9 cellular contexts compared by ENCODE assay signal in the genomic region with DNA sequence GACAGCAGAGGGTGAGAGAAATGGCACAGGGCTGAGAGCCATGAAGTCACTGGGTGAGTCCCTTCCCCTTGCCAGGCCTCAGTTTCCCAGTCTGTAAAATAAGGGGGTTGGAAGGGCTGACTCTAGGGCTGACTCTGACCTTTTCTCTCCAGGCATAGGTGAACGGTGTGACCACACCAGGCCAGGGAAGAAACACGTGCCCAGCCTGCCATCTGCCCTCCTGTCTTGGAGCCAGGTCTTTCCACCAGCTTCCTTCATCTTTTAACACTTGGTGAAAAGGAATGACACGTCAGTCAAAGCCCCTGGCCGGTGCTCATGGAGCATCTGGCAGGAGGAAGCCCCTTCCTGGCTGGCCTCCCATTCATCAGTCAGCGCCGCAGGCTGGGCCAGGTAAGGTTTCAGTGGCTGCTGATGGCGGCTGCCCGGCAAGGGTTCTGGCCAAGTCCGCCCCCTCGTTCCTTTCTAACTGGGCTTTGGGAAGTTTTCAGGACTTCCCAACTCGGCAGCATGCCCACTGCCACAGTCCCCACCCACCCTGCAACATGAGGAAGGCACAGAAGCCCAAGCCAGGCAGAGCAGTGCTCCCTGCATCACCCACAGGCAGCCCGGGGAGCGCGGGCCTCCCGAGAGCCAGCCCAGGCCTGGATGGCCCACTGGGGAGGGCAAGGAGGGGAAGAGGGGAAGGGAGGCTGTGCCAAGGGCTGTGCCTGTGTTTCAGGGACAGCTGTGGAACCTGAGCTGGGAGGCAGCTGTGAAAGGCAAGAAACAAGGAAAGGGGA.
A peak's percentile ranks its signal among the peaks of the same experiment; 100 is the strongest.
DNase-seq lines count a peak whose midpoint lies in the region; ATAC-seq, FAIRE-seq and TF ChIP-seq lines count a peak whose summit lies in the region.
"Had no signal": no experiment of that assay in that cellular context is flagged by ENCODE, and none has a peak within 500 bp of the region (broad histone marks: within the 10 kb centered on the region; RNA-seq: fewer than 3 reads in every experiment).

No MANE protein-coding gene starts in this region.

- no peak for TF ChIP-seq CTCF in H1 (IDR thresholded peaks at IDR 0.05; ENCODE audit: control extremely low read depth in 1 of 3, insufficient read depth in 1 of 3, low read depth in 1 of 3, low read length in 3 of 3)

- no peak for TF ChIP-seq RAD21 in H1 (IDR thresholded peaks at IDR 0.05 in 1 of 2, conservative IDR thresholded peaks at IDR 0.05 in 1 of 2; ENCODE audit: low read depth in 2 of 2, low read length in 2 of 2)

- WGBS in H1 (ENCODE audit: extremely low coverage in 1 of 2, insufficient coverage in 1 of 2, insufficient read length in 1 of 2, insufficient replicate concordance in 2 of 2, low coverage in 1 of 2, low lambda C conversion rate in 2 of 2, missing lambda C conversion rate in 1 of 2), 2 experiments: 85% methylated on average over 13 of the region's 15 CpGs; no CpG with 5 or more reads in 1 of the 2 experiments

- peak overlapping the region; percentile 50 for H2BK120ac ChIP-seq in H1 (replicated peaks; ENCODE audit: low read depth, low read length)

- no peak for TF ChIP-seq EP300 in H1 (IDR thresholded peaks at IDR 0.05; ENCODE audit: borderline replicate concordance in 1 of 2, low read depth in 2 of 2, low read length in 2 of 2)

- H2AFZ ChIP-seq in H1 (ENCODE audit: low read length): peak overlapping the region; percentile 70

- no peak for FAIRE-seq in H1 (lab: Jason Lieb, UNC)
- no peak for FAIRE-seq in urothelium cell line (lab: Jason Lieb, UNC)
- no peak for FAIRE-seq in GM12891 (lab: Jason Lieb, UNC)

- H2BK20ac ChIP-seq in H1 (ENCODE audit: low read length): no peak overlapping the region; the same call in 1 of the 2 replicates

- no peaks in the 10 kb centered on the region for H3K79me1 ChIP-seq in H1 (ENCODE audit: low read depth, low read length)

- H4K91ac ChIP-seq in H1 (replicated peaks; ENCODE audit: insufficient read length, low read length): peak overlapping the region; percentile 48

- no peak for ATAC-seq in GM18868 (IDR thresholded peaks at IDR 0.05; ENCODE audit: unreplicated experiment)

- CTCF ChIA-PET in H1 (lab: Charles Lee; ENCODE audit: partially characterized antibody): interaction anchor here (0.8 to 2.2 kb wide), 5 partner anchors 13 to 138 kb away, joined by 3 to 8 read pairs (median 4); no protein-coding TSS in a partner anchor

- no peak overlapping the region for H3K56ac ChIP-seq in H1 (replicated peaks; ENCODE audit: insufficient read length, low read depth, low read length)

- no peak overlapping the region for H3K4me2 ChIP-seq in H1 (ENCODE audit: insufficient read depth in 1 of 2, low read depth in 2 of 2, low read length in 2 of 2)

- no peak overlapping the region for H3K23ac ChIP-seq in H1 (ENCODE audit: insufficient read length)

- H3K23me2 ChIP-seq in H1 (ENCODE audit: low read depth, low read length): no peaks in the 10 kb centered on the region

- H3K14ac ChIP-seq in H1 (ENCODE audit: insufficient read length): no peak overlapping the region

- no peak overlapping the region for H3K9ac ChIP-seq in H1 (replicated peaks in 1 of 4; ENCODE audit: extremely low read depth in 1 of 4, low read depth in 3 of 4, low read length in 3 of 4)

- POLR2A ChIA-PET in H1 (lab: Charles Lee; ENCODE audit: partially characterized antibody): interaction anchor here (0.8 to 1.3 kb wide), 4 partner anchors 8 to 20 kb away, joined by 4 to 5 read pairs (median 4); no protein-coding TSS in a partner anchor

- DNase-seq in activated effector memory CD4-positive, alpha-beta T cell treated with anti-CD3 and anti-CD28 coated beads, Interleukin-2, amount 50 U/mL, for 16 hours: peak; percentile 50
- no peak for DNase-seq in activated effector memory CD4-positive, alpha-beta T cell treated with Interleukin-2 at 50 U/mL for 16 hours
- no peak for DNase-seq in H1 (ENCODE audit: low read depth in 1 of 2, low spot score in 2 of 2)
- peak; percentile 88 for DNase-seq in mesenteric fat pad (ENCODE audit: low spot score)
- DNase-seq in urothelium cell line (ENCODE audit: low spot score): peak; percentile 73
- DNase-seq in Kasumi-1 (lab: John Stamatoyannopoulos, UW): no peak
- DNase-seq in GM12891 (ENCODE audit: insufficient read length, low spot score): no peak
- DNase-seq: activated naive CD4-positive, alpha-beta T cell had no signal

- no peaks in the 10 kb centered on the region for H4K20me1 ChIP-seq in H1 (replicated peaks in 1 of 2; ENCODE audit: control insufficient read depth in 1 of 2, insufficient read depth in 2 of 2, low read length in 2 of 2)

- peak overlapping the region; percentile 63; the same call in 1 of the 2 replicates for H2BK5ac ChIP-seq in H1 (ENCODE audit: low read depth, low read length)

- H2AK5ac ChIP-seq in H1 (ENCODE audit: low read depth, low read length): no peak overlapping the region

- TF ChIP-seq POLR2A in H1 (IDR thresholded peaks at IDR 0.05; ENCODE audit: control extremely low read depth in 1 of 2, low read depth in 2 of 2, low read length in 2 of 2): no peak
- TF ChIP-seq POLR2A in GM12891 (IDR thresholded peaks at IDR 0.05; ENCODE audit: low read depth, low read length): no peak

- peak overlapping the region; percentile 77 for H2BK12ac ChIP-seq in H1 (ENCODE audit: low read depth, low read length)

- no peak overlapping the region for H3K4me3 ChIP-seq in H1 (ENCODE audit: extremely low read depth in 1 of 4, insufficient read depth in 2 of 4, low read depth in 3 of 4, low read length in 4 of 4)

- H3K79me2 ChIP-seq in H1 (ENCODE audit: control insufficient read depth in 1 of 2, insufficient read depth in 2 of 2, low read length in 2 of 2): no peaks in the 10 kb centered on the region

- no peaks in the 10 kb centered on the region for H3K9me3 ChIP-seq in H1 (ENCODE audit: insufficient read depth in 2 of 2, low read depth in 1 of 2, low read length in 1 of 2)

- peaks cover 0 to 14% (median 6%) of the 10 kb centered on the region in 4 experiments; a peak in 5 of 7 replicates for H3K4me1 ChIP-seq in H1 (replicated peaks in 1 of 4; ENCODE audit: control insufficient read depth in 3 of 4, insufficient read depth in 4 of 4, low read length in 3 of 4)

- no peak overlapping the region for H3K27ac ChIP-seq in H1 (ENCODE audit: low read depth, low read length)

- peak overlapping the region; percentile 95; the same call in 1 of the 2 replicates for H2BK15ac ChIP-seq in H1 (ENCODE audit: low read length)

- no peaks in the 10 kb centered on the region for H3K36me3 ChIP-seq in H1 (ENCODE audit: control insufficient read depth in 2 of 4, insufficient read depth in 4 of 4, low read length in 3 of 4)

- no peak overlapping the region for H3K4ac ChIP-seq in H1 (replicated peaks; ENCODE audit: insufficient read length, low read depth, low read length)

- H3K27me3 ChIP-seq in H1 (replicated peaks in 1 of 4; ENCODE audit: control insufficient read depth in 3 of 4, extremely low read depth in 1 of 4, insufficient read depth in 3 of 4, low read length in 3 of 4): no peaks in the 10 kb centered on the region; a peak in 1 of 7 replicates

- peak overlapping the region; percentile 87 for H3K18ac ChIP-seq in H1 (ENCODE audit: extremely low read depth, low read length)

- H4K5ac ChIP-seq in H1 (ENCODE audit: insufficient read length, low read depth, low read length): no peak overlapping the region

- H4K8ac ChIP-seq in H1 (ENCODE audit: extremely low read depth, insufficient read depth, low read length): no peak overlapping the region

TF ChIP-seq in H1, 55 proteins besides CTCF, POLR2A, EP300 and RAD21:
- no peak for TF ChIP-seq SP4 (IDR thresholded peaks at IDR 0.05; ENCODE audit: low read length)
- no peak for TF ChIP-seq CEBPB (IDR thresholded peaks at IDR 0.05; ENCODE audit: low read depth, low read length)

TF ChIP-seq in GM12891, 5 proteins besides CTCF, POLR2A, EP300 and RAD21:
- no peak for TF ChIP-seq POLR2AphosphoS5 (IDR thresholded peaks at IDR 0.05; ENCODE audit: low read depth, low read length)
- no peak for TF ChIP-seq SPI1 (IDR thresholded peaks at IDR 0.05; ENCODE audit: low read depth, low read length)
- TF ChIP-seq POU2F2 (IDR thresholded peaks at IDR 0.05; ENCODE audit: low read depth, low read length): no peak
- TF ChIP-seq TAF1 (IDR thresholded peaks at IDR 0.05; ENCODE audit: low read depth, low read length): no peak
- no peak for TF ChIP-seq PAX5 (IDR thresholded peaks at IDR 0.05; ENCODE audit: insufficient read depth, low read length, severe bottlenecking)

Comparison
In these comparisons a context has a peak if more than half of its experiments do, and no peak if none do; other contexts are left out.
1. DNase-seq: peak in activated effector memory CD4-positive, alpha-beta T cell treated with anti-CD3 and anti-CD28 coated beads, Interleukin-2, amount 50 U/mL, for 16 hours (single experiment), mesenteric fat pad (single experiment) and urothelium cell line (single experiment); none in activated effector memory CD4-positive, alpha-beta T cell treated with Interleukin-2 at 50 U/mL for 16 hours (single experiment), H1 (0 of 2), Kasumi-1 (0 of 2) and GM12891 (single experiment).